Comparison of ENCODE assay signal across 1 cellular context in the genomic region with DNA sequence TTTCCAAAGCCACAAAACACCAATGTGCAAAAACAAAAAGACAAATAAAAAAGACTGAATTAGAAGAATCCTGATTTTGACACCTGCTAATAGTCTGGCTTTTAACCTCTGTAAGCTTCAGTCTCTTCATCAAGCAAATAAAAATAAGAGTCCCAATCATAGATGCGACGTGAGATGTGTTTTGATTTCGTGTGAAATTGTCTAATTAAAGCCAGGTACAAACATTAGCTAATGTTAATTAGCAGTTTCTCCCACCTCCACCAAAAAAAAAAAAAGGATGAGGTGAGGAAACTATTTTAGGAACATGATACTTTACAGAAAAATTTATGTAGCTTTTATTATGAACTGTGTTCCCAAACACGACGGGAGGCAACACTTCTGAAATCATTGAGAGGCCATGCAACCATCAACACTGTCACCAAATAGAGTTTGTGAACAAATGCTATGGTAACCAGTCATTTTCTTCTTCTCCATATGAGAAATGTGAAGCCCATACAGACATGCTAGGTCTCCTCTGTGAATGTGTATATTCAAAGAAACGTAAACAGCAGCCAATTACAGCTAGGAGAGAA.
TF ChIP-seq lines count a peak whose summit lies in the region.

No MANE protein-coding gene starts in this region.

TF ChIP-seq in IMR-90, 13 proteins besides CTCF, POLR2A, EP300 and RAD21:
- TF ChIP-seq RCOR1 (IDR thresholded peaks at IDR 0.05; ENCODE audit: insufficient replicate concordance, low read length) = no peak
- TF ChIP-seq CEBPB (IDR thresholded peaks at IDR 0.05; ENCODE audit: low read depth, low read length) = no peak
- TF ChIP-seq RFX5 (IDR thresholded peaks at IDR 0.05; ENCODE audit: low read depth, low read length) = no peak
- no peak for TF ChIP-seq MAZ (IDR thresholded peaks at IDR 0.05; ENCODE audit: borderline replicate concordance, low read depth, low read length)
- TF ChIP-seq BHLHE40 (IDR thresholded peaks at IDR 0.05; ENCODE audit: low read depth, low read length) = no peak
- no peak for TF ChIP-seq MXI1 (IDR thresholded peaks at IDR 0.05; ENCODE audit: borderline replicate concordance, low read depth, low read length)
- TF ChIP-seq USF2 (IDR thresholded peaks at IDR 0.05; ENCODE audit: low read depth, low read length) = no peak
- TF ChIP-seq SMC3 (IDR thresholded peaks at IDR 0.05; ENCODE audit: low read depth, low read length) = no peak
- TF ChIP-seq CHD1 (IDR thresholded peaks at IDR 0.05; ENCODE audit: low read depth, low read length) = no peak
